ENCODE assay signal across 2 cellular contexts in the genomic region with DNA sequence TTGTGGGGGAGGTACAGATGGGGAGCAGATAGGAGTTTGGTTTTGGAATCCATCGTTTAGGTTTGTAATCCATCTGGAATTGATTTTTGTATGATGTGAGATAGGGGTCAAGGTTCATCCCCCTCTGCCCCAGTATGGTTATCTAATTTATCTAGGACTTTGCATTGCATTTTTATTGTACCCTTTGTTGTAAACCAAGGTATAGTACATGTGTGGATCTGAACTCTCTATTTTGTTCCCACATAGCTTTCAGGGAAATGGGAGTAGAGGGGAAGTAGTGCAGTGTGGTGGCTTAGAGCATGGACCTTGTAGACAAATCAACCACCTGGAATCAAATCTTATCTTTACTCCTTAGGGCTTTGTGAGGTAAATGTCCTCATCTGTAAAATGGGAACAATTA.
A peak's percentile ranks its signal among the peaks of the same experiment; 100 is the strongest.
TF ChIP-seq lines count a peak whose summit lies in the region.

No MANE protein-coding gene starts in this region.

TF ChIP-seq in HEK293, 187 proteins besides CTCF, POLR2A, EP300 and RAD21:
- TF ChIP-seq, protein P1, sequence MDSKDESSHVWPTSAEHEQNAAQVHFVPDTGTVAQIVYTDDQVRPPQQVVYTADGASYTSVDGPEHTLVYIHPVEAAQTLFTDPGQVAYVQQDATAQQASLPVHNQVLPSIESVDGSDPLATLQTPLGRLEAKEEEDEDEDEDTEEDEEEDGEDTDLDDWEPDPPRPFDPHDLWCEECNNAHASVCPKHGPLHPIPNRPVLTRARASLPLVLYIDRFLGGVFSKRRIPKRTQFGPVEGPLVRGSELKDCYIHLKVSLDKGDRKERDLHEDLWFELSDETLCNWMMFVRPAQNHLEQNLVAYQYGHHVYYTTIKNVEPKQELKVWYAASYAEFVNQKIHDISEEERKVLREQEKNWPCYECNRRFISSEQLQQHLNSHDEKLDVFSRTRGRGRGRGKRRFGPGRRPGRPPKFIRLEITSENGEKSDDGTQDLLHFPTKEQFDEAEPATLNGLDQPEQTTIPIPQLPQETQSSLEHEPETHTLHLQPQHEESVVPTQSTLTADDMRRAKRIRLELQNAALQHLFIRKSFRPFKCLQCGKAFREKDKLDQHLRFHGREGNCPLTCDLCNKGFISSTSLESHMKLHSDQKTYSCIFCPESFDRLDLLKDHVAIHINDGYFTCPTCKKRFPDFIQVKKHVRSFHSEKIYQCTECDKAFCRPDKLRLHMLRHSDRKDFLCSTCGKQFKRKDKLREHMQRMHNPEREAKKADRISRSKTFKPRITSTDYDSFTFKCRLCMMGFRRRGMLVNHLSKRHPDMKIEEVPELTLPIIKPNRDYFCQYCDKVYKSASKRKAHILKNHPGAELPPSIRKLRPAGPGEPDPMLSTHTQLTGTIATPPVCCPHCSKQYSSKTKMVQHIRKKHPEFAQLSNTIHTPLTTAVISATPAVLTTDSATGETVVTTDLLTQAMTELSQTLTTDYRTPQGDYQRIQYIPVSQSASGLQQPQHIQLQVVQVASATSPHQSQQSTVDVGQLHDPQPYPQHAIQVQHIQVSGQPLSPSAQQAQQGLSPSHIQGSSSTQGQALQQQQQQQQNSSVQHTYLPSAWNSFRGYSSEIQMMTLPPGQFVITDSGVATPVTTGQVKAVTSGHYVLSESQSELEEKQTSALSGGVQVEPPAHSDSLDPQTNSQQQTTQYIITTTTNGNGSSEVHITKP (tag by site-specific recombination; IDR thresholded peaks at IDR 0.05): peak; percentile 41; the same call in 1 of the 2 replicates
- TF ChIP-seq ZBTB20 (tag by site-specific recombination; IDR thresholded peaks at IDR 0.05): no peak

TF ChIP-seq in SK-N-SH treated with all-trans-retinoic acid at 6 μM for 48 hours, 23 proteins besides CTCF, POLR2A, EP300 and RAD21 (continued from another document):
- TF ChIP-seq, protein P2, sequence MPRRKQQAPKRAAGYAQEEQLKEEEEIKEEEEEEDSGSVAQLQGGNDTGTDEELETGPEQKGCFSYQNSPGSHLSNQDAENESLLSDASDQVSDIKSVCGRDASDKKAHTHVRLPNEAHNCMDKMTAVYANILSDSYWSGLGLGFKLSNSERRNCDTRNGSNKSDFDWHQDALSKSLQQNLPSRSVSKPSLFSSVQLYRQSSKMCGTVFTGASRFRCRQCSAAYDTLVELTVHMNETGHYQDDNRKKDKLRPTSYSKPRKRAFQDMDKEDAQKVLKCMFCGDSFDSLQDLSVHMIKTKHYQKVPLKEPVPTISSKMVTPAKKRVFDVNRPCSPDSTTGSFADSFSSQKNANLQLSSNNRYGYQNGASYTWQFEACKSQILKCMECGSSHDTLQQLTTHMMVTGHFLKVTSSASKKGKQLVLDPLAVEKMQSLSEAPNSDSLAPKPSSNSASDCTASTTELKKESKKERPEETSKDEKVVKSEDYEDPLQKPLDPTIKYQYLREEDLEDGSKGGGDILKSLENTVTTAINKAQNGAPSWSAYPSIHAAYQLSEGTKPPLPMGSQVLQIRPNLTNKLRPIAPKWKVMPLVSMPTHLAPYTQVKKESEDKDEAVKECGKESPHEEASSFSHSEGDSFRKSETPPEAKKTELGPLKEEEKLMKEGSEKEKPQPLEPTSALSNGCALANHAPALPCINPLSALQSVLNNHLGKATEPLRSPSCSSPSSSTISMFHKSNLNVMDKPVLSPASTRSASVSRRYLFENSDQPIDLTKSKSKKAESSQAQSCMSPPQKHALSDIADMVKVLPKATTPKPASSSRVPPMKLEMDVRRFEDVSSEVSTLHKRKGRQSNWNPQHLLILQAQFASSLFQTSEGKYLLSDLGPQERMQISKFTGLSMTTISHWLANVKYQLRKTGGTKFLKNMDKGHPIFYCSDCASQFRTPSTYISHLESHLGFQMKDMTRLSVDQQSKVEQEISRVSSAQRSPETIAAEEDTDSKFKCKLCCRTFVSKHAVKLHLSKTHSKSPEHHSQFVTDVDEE (CRISPR knock-in tag; IDR thresholded peaks at IDR 0.05): no peak
TF ChIP-seq in SK-N-SH treated with all-trans-retinoic acid at 6 μM for 48 hours: peak in this region for 0.
